ENCODE assay signal across 1 cellular context in the genomic region with DNA sequence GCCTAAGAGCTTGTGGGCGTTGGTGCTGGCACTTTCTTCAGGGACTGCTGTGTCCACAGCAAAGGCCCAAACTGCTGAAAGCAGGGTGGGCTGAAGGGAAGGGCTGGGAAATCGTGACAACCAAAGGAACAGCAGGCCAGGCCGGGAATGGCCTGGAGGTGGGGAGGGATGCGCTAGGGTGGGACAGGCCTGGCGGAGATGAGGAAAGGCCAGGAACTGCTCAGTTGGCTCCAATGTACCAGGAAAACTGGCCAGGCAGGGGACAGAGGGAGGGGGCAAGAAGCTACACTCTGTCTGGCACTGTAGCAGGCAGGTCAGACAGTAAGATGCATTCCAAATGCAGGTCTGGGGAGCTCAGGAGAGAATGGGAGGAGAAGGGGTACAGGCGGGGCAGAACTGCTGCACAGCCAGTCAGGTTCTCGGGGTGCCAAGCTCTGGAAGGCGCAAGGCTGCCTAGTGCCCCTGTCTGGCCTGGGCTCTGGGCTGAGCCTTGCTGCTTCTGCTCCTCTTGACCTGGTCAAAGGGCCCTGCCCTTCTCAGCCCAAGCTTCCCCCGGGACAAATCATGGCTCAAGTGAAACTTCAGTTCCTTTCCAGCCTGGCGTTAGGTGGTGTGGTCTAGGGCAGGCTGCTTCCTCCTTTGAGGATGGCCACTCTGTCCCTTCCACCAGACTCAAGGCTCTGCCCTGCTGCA.
TF ChIP-seq lines count a peak whose summit lies in the region.

No MANE protein-coding gene starts in this region.

TF ChIP-seq in H1, 55 proteins besides CTCF, POLR2A, EP300 and RAD21:
- no peak for TF ChIP-seq BRCA1 (IDR thresholded peaks at IDR 0.05; ENCODE audit: low read depth, low read length)
- no peak for TF ChIP-seq FOSL1 (IDR thresholded peaks at IDR 0.05; ENCODE audit: insufficient read depth, low read depth, low read length)
- no peak for TF ChIP-seq ASH2L (IDR thresholded peaks at IDR 0.05; ENCODE audit: low read length)
- TF ChIP-seq HDAC6 (IDR thresholded peaks at IDR 0.05; ENCODE audit: low read depth, low read length), result no peak
